ENCODE assay signal across 20 cellular contexts in the genomic region with DNA sequence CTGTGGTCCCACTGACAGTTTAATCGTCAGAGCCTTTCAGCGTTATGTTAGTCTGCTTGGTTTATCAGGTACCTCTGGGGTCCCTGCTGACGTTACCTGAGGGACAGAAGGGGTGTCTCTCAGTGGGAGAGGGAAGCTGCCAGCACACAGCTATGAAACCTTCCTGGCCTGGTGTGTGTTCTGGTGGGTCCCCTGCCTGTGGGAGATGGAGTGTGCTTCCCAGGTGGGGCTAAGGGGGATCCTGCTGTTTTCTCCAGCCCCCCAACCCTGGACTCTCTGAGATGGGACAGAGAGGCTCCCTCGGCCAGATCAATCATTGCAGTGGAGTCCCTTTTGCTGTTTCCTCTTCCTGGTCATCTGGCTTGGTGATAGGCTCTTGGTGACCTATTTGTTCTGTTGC.
A peak's percentile ranks its signal among the peaks of the same experiment; 100 is the strongest.
DNase-seq lines count a peak whose midpoint lies in the region; ATAC-seq, FAIRE-seq and TF ChIP-seq lines count a peak whose summit lies in the region.
"Had no signal": no experiment of that assay in that cellular context is flagged by ENCODE, and none has a peak within 500 bp of the region (broad histone marks: within the 10 kb centered on the region; RNA-seq: fewer than 3 reads in every experiment).

No MANE protein-coding gene starts in this region.

- H4K8ac ChIP-seq in neuronal stem cell (ENCODE audit: low read depth, low read length): no peak overlapping the region

- no peak overlapping the region for H2AFZ ChIP-seq in neuronal stem cell (ENCODE audit: low read length)
- no peak overlapping the region for H2AFZ ChIP-seq in smooth muscle cell (ENCODE audit: low read depth)

- WGBS in A549 (ENCODE audit: missing lambda C conversion rate): 82% methylated on average over 4 of the region's 4 CpGs
- no CpG with 5 or more reads among the region's 4 CpGs for WGBS in neuronal stem cell (ENCODE audit: extremely low coverage in 2 of 2, insufficient read length in 2 of 2, insufficient replicate concordance in 1 of 2), 2 donors
- WGBS in spleen, 5 donors: 85 to 97% (median 94%) methylated on average over 4 of the region's 4 CpGs
- WGBS in smooth muscle cell (ENCODE audit: low lambda C conversion rate): 98% methylated on average over 4 of the region's 4 CpGs

- TF ChIP-seq RAD21 in A549 (conservative IDR thresholded peaks at IDR 0.05 in 1 of 2, IDR thresholded peaks at IDR 0.05 in 1 of 2): no peak

- no peak for TF ChIP-seq CTCF in A549 (IDR thresholded peaks at IDR 0.05)
- TF ChIP-seq CTCF in colonic mucosa (IDR thresholded peaks at IDR 0.05): no peak
- TF ChIP-seq CTCF in spleen (IDR thresholded peaks at IDR 0.05 in 8 of 11, conservative IDR thresholded peaks at IDR 0.05 in 3 of 11): no peak
- TF ChIP-seq CTCF in smooth muscle cell (IDR thresholded peaks at IDR 0.05; ENCODE audit: borderline replicate concordance, insufficient read depth, poor library complexity, severe bottlenecking): no peak
- TF ChIP-seq CTCF in uterus (IDR thresholded peaks at IDR 0.05): no peak

- no peak overlapping the region for H2BK12ac ChIP-seq in neuronal stem cell (ENCODE audit: low read length)

- H3K79me2 ChIP-seq in smooth muscle cell (ENCODE audit: low read depth): no peaks in the 10 kb centered on the region

- no peaks in the 10 kb centered on the region for H4K20me1 ChIP-seq in smooth muscle cell (ENCODE audit: low read depth)

- no peak overlapping the region for H2BK15ac ChIP-seq in neuronal stem cell (ENCODE audit: low read length)

- DNase-seq in A549 (ENCODE audit: low read depth in 1 of 2, low spot score in 1 of 2) (no peak), colonic mucosa (peak; percentile 13), neuronal stem cell (ENCODE audit: low spot score) (no peak), spleen (peak; percentile 38), smooth muscle cell (lab: John Stamatoyannopoulos, UW; ENCODE audit: unreplicated experiment) (no peak), uterus (no peak)
- DNase-seq: 8988T; C1 segment of cervical spinal cord; Calu3; CD4-positive, alpha-beta memory T cell; COR-L47; DMS53; DMS79 treated with DMSO at 0.1 percent for 48 hours; GF-D8; GOT3; H7; HCEC 1CT had no signal

- H3K4me2 ChIP-seq in A549 (no peak overlapping the region), neuronal stem cell (ENCODE audit: insufficient read depth, low read length, poor library complexity, severe bottlenecking) (no peak overlapping the region), smooth muscle cell (no peak overlapping the region)

- no peak overlapping the region for H3K14ac ChIP-seq in neuronal stem cell (ENCODE audit: low read length)

- no peak overlapping the region for H2BK120ac ChIP-seq in neuronal stem cell (ENCODE audit: low read depth, low read length)

- H3K79me1 ChIP-seq in neuronal stem cell (ENCODE audit: low read depth, low read length): no peaks in the 10 kb centered on the region

- no peak overlapping the region for H3K9ac ChIP-seq in colonic mucosa (ENCODE audit: low read depth in 2 of 2, low read length in 2 of 2)
- H3K9ac ChIP-seq in neuronal stem cell (ENCODE audit: low read depth, low read length, poor library complexity): no peak overlapping the region
- H3K9ac ChIP-seq in smooth muscle cell (ENCODE audit: low read depth): no peak overlapping the region

- H3F3A ChIP-seq in smooth muscle cell (ENCODE audit: low read depth): no peaks in the 10 kb centered on the region

- H3K27ac ChIP-seq in A549 (no peak overlapping the region), colonic mucosa (no peak overlapping the region), neuronal stem cell (replicated peaks; ENCODE audit: low read length) (no peak overlapping the region), spleen (no peak overlapping the region), smooth muscle cell (ENCODE audit: low read depth) (no peak overlapping the region), uterus (no peak overlapping the region)

- no peak overlapping the region for H3K4ac ChIP-seq in neuronal stem cell (ENCODE audit: low read length)

- H3K27me3 ChIP-seq in colonic mucosa (no peaks in the 10 kb centered on the region), neuronal stem cell (ENCODE audit: control insufficient read depth in 3 of 3, insufficient read depth in 3 of 3, low read depth in 1 of 3, low read length in 3 of 3) (no peaks in the 10 kb centered on the region), spleen (replicated peaks in 1 of 7) (no peaks in the 10 kb centered on the region), smooth muscle cell (ENCODE audit: low read depth) (no peaks in the 10 kb centered on the region), uterus (no peaks in the 10 kb centered on the region)

- intact Hi-C loops in colonic mucosa (cut with DNase I) (loop anchor here (10.0 kb wide), 1 partner anchor 142 kb away; no protein-coding TSS in a partner anchor), spleen (cut with DNase I; ENCODE audit: low total_unique reads) (no loop called here), uterus (cut with DNase I; ENCODE audit: low total_unique reads) (no loop called here)

- TF ChIP-seq POLR2A in A549 (IDR thresholded peaks at IDR 0.05; ENCODE audit: low read length): no peak
- TF ChIP-seq POLR2A in spleen (IDR thresholded peaks at IDR 0.05): no peak
- no peak for TF ChIP-seq POLR2A in uterus (IDR thresholded peaks at IDR 0.05)

- H3K36me3 ChIP-seq in colonic mucosa (no peaks in the 10 kb centered on the region), neuronal stem cell (replicated peaks in 1 of 2; ENCODE audit: control insufficient read depth in 2 of 2, insufficient read depth in 2 of 2, low read length in 2 of 2) (peaks cover 0 to 11% of the 10 kb centered on the region in 2 donors), spleen (peaks cover 0 to 37% (median 25%) of the 10 kb centered on the region in 6 donors), smooth muscle cell (ENCODE audit: low read depth) (peaks cover 8% of the 10 kb centered on the region), uterus (no peaks in the 10 kb centered on the region)

- no peak overlapping the region for H2AK5ac ChIP-seq in neuronal stem cell (ENCODE audit: low read depth, low read length)

- FAIRE-seq in A549 (lab: Jason Lieb, UNC): no peak
- FAIRE-seq: GM12891, GM18507 had no signal

- CTCF ChIA-PET in A549 (lab: Yijun Ruan, JAX): interaction anchor here (1.7 kb wide), 1 partner anchor 19 kb away, joined by 7 read pairs; no protein-coding TSS in a partner anchor

- H3K4me3 ChIP-seq in A549 (no peak overlapping the region), colonic mucosa (no peak overlapping the region), neuronal stem cell (ENCODE audit: low read length in 2 of 2) (no peak overlapping the region), spleen (no peak overlapping the region), smooth muscle cell (no peak overlapping the region), uterus (no peak overlapping the region)

- POLR2A ChIA-PET in A549 (lab: Yijun Ruan, JAX): no interaction called here

- H3K18ac ChIP-seq in neuronal stem cell (ENCODE audit: low read length): peak overlapping the region; percentile 51

- no peak overlapping the region for H2BK5ac ChIP-seq in neuronal stem cell (ENCODE audit: low read length)

- no peaks in the 10 kb centered on the region for H3K4me1 ChIP-seq in A549
- no peaks in the 10 kb centered on the region for H3K4me1 ChIP-seq in colonic mucosa
- H3K4me1 ChIP-seq in neuronal stem cell (ENCODE audit: control insufficient read depth in 2 of 2, insufficient read depth in 1 of 2, low read depth in 1 of 2, low read length in 2 of 2): no peaks in the 10 kb centered on the region
- no peaks in the 10 kb centered on the region for H3K4me1 ChIP-seq in spleen
- no peaks in the 10 kb centered on the region for H3K4me1 ChIP-seq in smooth muscle cell (ENCODE audit: low read depth)
- no peaks in the 10 kb centered on the region for H3K4me1 ChIP-seq in uterus

- TF ChIP-seq EP300 in A549 (IDR thresholded peaks at IDR 0.05): no peak

- H4K91ac ChIP-seq in neuronal stem cell (ENCODE audit: low read depth, low read length, poor library complexity): no peak overlapping the region

- ATAC-seq in A549: peak in 1 of 2 experiments; percentile 11; a peak in 3 of 6 replicates
- ATAC-seq in HG03521 (IDR thresholded peaks at IDR 0.05; ENCODE audit: unreplicated experiment): no peak

- peaks cover 13% of the 10 kb centered on the region; the same call in 2 of the 3 replicates for H3K9me3 ChIP-seq in A549
- H3K9me3 ChIP-seq in colonic mucosa: no peaks in the 10 kb centered on the region
- H3K9me3 ChIP-seq in neuronal stem cell (replicated peaks in 1 of 2; ENCODE audit: control insufficient read depth in 2 of 2, insufficient read depth in 1 of 2, low read depth in 1 of 2, low read length in 2 of 2): peaks cover 2 to 6% of the 10 kb centered on the region in 2 donors
- peaks cover 0 to 19% (median 15%) of the 10 kb centered on the region in 8 donors for H3K9me3 ChIP-seq in spleen
- H3K9me3 ChIP-seq in smooth muscle cell (replicated peaks; ENCODE audit: low read depth): no peaks in the 10 kb centered on the region
- no peaks in the 10 kb centered on the region for H3K9me3 ChIP-seq in uterus

- H3K23ac ChIP-seq in neuronal stem cell (ENCODE audit: low read depth, low read length, poor library complexity): no peak overlapping the region

TF ChIP-seq in A549, 52 proteins besides CTCF, POLR2A, EP300 and RAD21:
- TF ChIP-seq POLR2AphosphoS2 (conservative IDR thresholded peaks at IDR 0.05; ENCODE audit: low read length) (peak; percentile 89), NFE2L2 (conservative IDR thresholded peaks at IDR 0.05; ENCODE audit: low read length) (no peak)

Comparison
In these comparisons a context has a peak if more than half of its experiments do, and no peak if none do; other contexts are left out.
1. DNase-seq: peak in colonic mucosa (single experiment) and spleen (single experiment); none in A549 (0 of 2), neuronal stem cell (single experiment), smooth muscle cell (single experiment) and uterus (0 of 2).